ENCODE assay signal across 25 cellular contexts in genomic region chr2:11617527-11617926, GRCh38. TPM values are rescaled to one million over a fixed set of nuclear protein-coding genes. Genes with fewer than 3 reads are reported as not detected.
"Had no signal": no experiment of that assay in that cellular context is flagged by ENCODE, and none has a peak within 500 bp of the region (broad histone marks: within the 10 kb centered on the region; RNA-seq: fewer than 3 reads in every experiment).

No MANE protein-coding gene starts in this region.

- H3K36me3 Mint-ChIP-seq: activated CD4-positive, alpha-beta memory T cell treated with anti-CD3 and anti-CD28 coated beads for 36 hours; activated naive CD4-positive, alpha-beta T cell treated with anti-CD3 and anti-CD28 coated beads, Interleukin-2, amount 10 ng/mL, durations not matched to agents 7 days and 5 days; activated naive CD8-positive, alpha-beta T cell treated with anti-CD3 and anti-CD28 coated beads, Interleukin-2, amount 10 ng/mL, durations not matched to agents 7 days and 5 days; T-cell had no signal

- H3K9me3 Mint-ChIP-seq: activated CD4-positive, alpha-beta memory T cell treated with anti-CD3 and anti-CD28 coated beads for 36 hours; activated CD4-positive, alpha-beta T cell treated with anti-CD3 and anti-CD28 coated beads, Interleukin-2, amount 10 ng/mL, durations not matched to agents 7 days and 5 days; activated naive CD4-positive, alpha-beta T cell treated with anti-CD3 and anti-CD28 coated beads, Interleukin-2, amount 10 ng/mL, durations not matched to agents 7 days and 5 days; activated naive CD8-positive, alpha-beta T cell treated with anti-CD3 and anti-CD28 coated beads, Interleukin-2, amount 10 ng/mL, durations not matched to agents 7 days and 5 days; activated T-helper 17 cell treated with anti-CD3 and anti-CD28 coated beads, Interleukin-2, amount 50 U/mL, for 72 hours; T-cell had no signal

- DNase-seq: activated CD4-positive, alpha-beta memory T cell treated with anti-CD3 and anti-CD28 coated beads for 36 hours; activated CD4-positive, alpha-beta T cell treated with anti-CD3 and anti-CD28 coated beads, Interleukin-2, amount 10 ng/mL, durations not matched to agents 7 days and 5 days; activated CD4-positive, CD25-positive, alpha-beta regulatory T cell; activated gamma-delta T cell treated with Interleukin-2 at 50 U/mL for 16 hours; activated naive CD4-positive, alpha-beta T cell treated with anti-CD3 and anti-CD28 coated beads, Interleukin-2, amount 10 ng/mL, durations not matched to agents 7 days and 5 days; activated naive CD8-positive, alpha-beta T cell treated with anti-CD3 and anti-CD28 coated beads, Interleukin-2, amount 10 ng/mL, durations not matched to agents 7 days and 5 days; activated T-cell treated with anti-CD3 and anti-CD28 coated beads for 4 hours; activated T-cell treated with anti-CD3 and anti-CD28 coated beads, Interleukin-2, amount 50 U/mL, for 48 hours; caudate nucleus; Karpas-422; MM.1S; NCI-H1105; NCI-H1436; NCI-H1694 treated with DMSO at 0.1 percent for 48 hours; NCI-H2029 treated with DMSO at 0.1 percent for 48 hours; NCI-H345; NCI-H510A; NCI-H526 treated with DMSO at 0.1 percent for 48 hours; NCI-H82; SIG-M5; T-cell had no signal

- H3K4me3 Mint-ChIP-seq: activated CD4-positive, alpha-beta memory T cell treated with anti-CD3 and anti-CD28 coated beads for 36 hours; activated CD4-positive, alpha-beta T cell treated with anti-CD3 and anti-CD28 coated beads, Interleukin-2, amount 10 ng/mL, durations not matched to agents 7 days and 5 days; activated naive CD4-positive, alpha-beta T cell treated with anti-CD3 and anti-CD28 coated beads, Interleukin-2, amount 10 ng/mL, durations not matched to agents 7 days and 5 days; activated naive CD8-positive, alpha-beta T cell treated with anti-CD3 and anti-CD28 coated beads, Interleukin-2, amount 10 ng/mL, durations not matched to agents 7 days and 5 days; activated T-helper 17 cell treated with anti-CD3 and anti-CD28 coated beads, Interleukin-2, amount 50 U/mL, for 72 hours; T-cell had no signal

- H3K27ac Mint-ChIP-seq: activated CD4-positive, alpha-beta memory T cell treated with anti-CD3 and anti-CD28 coated beads for 36 hours; activated CD4-positive, alpha-beta T cell treated with anti-CD3 and anti-CD28 coated beads, Interleukin-2, amount 10 ng/mL, durations not matched to agents 7 days and 5 days; activated naive CD4-positive, alpha-beta T cell treated with anti-CD3 and anti-CD28 coated beads, Interleukin-2, amount 10 ng/mL, durations not matched to agents 7 days and 5 days; activated naive CD8-positive, alpha-beta T cell treated with anti-CD3 and anti-CD28 coated beads, Interleukin-2, amount 10 ng/mL, durations not matched to agents 7 days and 5 days; activated T-helper 17 cell treated with anti-CD3 and anti-CD28 coated beads, Interleukin-2, amount 50 U/mL, for 72 hours; T-cell had no signal

- H3K4me1 Mint-ChIP-seq: activated CD4-positive, alpha-beta T cell treated with anti-CD3 and anti-CD28 coated beads, Interleukin-2, amount 10 ng/mL, durations not matched to agents 7 days and 5 days; activated naive CD4-positive, alpha-beta T cell treated with anti-CD3 and anti-CD28 coated beads, Interleukin-2, amount 10 ng/mL, durations not matched to agents 7 days and 5 days; activated naive CD8-positive, alpha-beta T cell treated with anti-CD3 and anti-CD28 coated beads, Interleukin-2, amount 10 ng/mL, durations not matched to agents 7 days and 5 days; activated T-helper 17 cell treated with anti-CD3 and anti-CD28 coated beads, Interleukin-2, amount 50 U/mL, for 72 hours; T-cell had no signal

- H3K27me3 Mint-ChIP-seq: activated CD4-positive, alpha-beta memory T cell treated with anti-CD3 and anti-CD28 coated beads for 36 hours; activated CD4-positive, alpha-beta T cell treated with anti-CD3 and anti-CD28 coated beads, Interleukin-2, amount 10 ng/mL, durations not matched to agents 7 days and 5 days; activated naive CD4-positive, alpha-beta T cell treated with anti-CD3 and anti-CD28 coated beads, Interleukin-2, amount 10 ng/mL, durations not matched to agents 7 days and 5 days had no signal

- ATAC-seq: activated T-helper 17 cell treated with anti-CD3 and anti-CD28 coated beads, Interleukin-2, amount 50 U/mL, for 72 hours had no signal

RNA-seq across cellular contexts. Expression of gene NTSR2, which starts 52.5 kb away (rescaled TPM):
- total RNA-seq: activated CD4-positive, alpha-beta memory T cell treated with anti-CD3 and anti-CD28 coated beads for 36 hours; activated CD4-positive, alpha-beta T cell treated with anti-CD3 and anti-CD28 coated beads, Interleukin-2, amount 10 ng/mL, durations not matched to agents 7 days and 5 days; activated naive CD8-positive, alpha-beta T cell treated with anti-CD3 and anti-CD28 coated beads, Interleukin-2, amount 10 ng/mL, durations not matched to agents 7 days and 5 days; activated T-helper 17 cell treated with anti-CD3 and anti-CD28 coated beads, Interleukin-2, amount 50 U/mL, for 72 hours; aorta; OCI-LY7; T-cell; T-helper 2 cell treated with Interferon-gamma antibody and Interleukin-4, amounts not matched to agents 100 ng/mL and 5 ng/mL, for 36 hours had no signal
